ENCODE assay signal across 8 cellular contexts in genomic region chr1:24641646-24642151, GRCh38.
DNase-seq lines count a peak whose midpoint lies in the region; ATAC-seq, FAIRE-seq and TF ChIP-seq lines count a peak whose summit lies in the region.

No MANE protein-coding gene starts in this region.

- peak overlapping the region; percentile 98 for H3K27ac ChIP-seq in C4-2B

- H3K36me3 ChIP-seq in neuron (ENCODE audit: insufficient read depth, low read length) = peaks cover 17% of the 10 kb centered on the region

- no peaks in the 10 kb centered on the region for H3K27me3 ChIP-seq in neuron (ENCODE audit: insufficient read depth, low read length)

- no peak overlapping the region for H2AFZ ChIP-seq in neuron (ENCODE audit: low read depth, low read length)

- no peaks in the 10 kb centered on the region for H3K9me3 ChIP-seq in neuron (ENCODE audit: low read length)

- H3K4me3 ChIP-seq in LNCaP clone FGC (ENCODE audit: low read depth, low read length) (peak overlapping the region; percentile 65), neuron (ENCODE audit: low read length) (peak overlapping the region; percentile 43)

- no peak for FAIRE-seq in urothelium cell line (lab: Jason Lieb, UNC)

- ATAC-seq in HG03045 (IDR thresholded peaks at IDR 0.05; ENCODE audit: unreplicated experiment) = no peak
- ATAC-seq in GM21367 (IDR thresholded peaks at IDR 0.05; ENCODE audit: unreplicated experiment) = no peak

- TF ChIP-seq CTCF in C4-2B (conservative IDR thresholded peaks at IDR 0.05) (no peak), LNCaP clone FGC (IDR thresholded peaks at IDR 0.05; ENCODE audit: control insufficient read depth, extremely low read depth, insufficient read depth) (no peak)

- DNase-seq in LNCaP clone FGC (ENCODE audit: low read depth) (no peak), fibroblast of peridontal ligament (ENCODE audit: extremely low read depth) (peak; percentile 53), urothelium cell line (ENCODE audit: low spot score) (peak; percentile 22)
- DNase-seq in activated T-cell treated with anti-CD3 and anti-CD28 coated beads, Interleukin-2, amount 50 U/mL, for 1 hour = peak; percentile 58

- peaks cover 25% of the 10 kb centered on the region for H3K4me1 ChIP-seq in neuron (ENCODE audit: insufficient read depth, low read length)
